Comparison of ENCODE assay signal across 9 cellular contexts in the genomic region with DNA sequence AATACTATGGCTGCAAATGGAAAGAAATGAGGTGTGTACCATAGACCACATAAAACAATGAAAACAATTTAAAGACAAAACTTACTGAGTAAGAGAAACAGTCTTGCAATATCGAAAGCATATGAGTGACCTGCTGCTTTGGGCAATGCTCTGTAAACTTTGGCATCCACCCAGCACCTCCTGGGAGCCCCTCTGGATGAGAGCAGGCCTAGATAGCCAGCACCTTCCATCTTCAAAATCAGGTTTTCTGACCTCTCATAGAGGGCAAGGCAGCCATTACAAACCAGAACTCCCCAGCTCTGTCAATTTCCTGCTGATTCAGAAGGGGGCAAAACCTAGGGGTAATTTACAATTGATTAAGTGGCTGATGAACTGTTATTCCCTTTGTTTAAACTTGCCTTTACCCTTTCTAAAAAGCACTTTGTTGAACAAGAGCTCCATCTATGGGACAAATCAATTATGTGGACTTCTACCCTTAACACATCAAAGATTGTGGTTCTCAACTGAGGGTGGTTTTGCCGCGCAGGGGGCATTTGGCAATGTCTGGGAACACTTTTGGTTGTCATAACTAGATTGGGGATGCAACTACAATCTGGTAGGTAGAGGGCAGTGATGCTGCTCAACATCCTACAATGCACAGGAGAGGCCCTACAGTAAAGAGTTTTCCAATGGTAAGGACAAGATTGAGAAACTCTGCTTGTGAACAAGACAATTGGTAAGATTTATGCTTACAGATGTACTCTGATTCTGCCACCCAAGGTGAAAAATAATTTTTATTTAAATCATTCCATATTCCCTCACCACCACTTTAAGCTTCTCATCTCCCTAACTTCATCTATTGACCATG.
DNase-seq lines count a peak whose midpoint lies in the region; ATAC-seq and TF ChIP-seq lines count a peak whose summit lies in the region.
"Had no signal": no experiment of that assay in that cellular context is flagged by ENCODE, and none has a peak within 500 bp of the region (broad histone marks: within the 10 kb centered on the region; RNA-seq: fewer than 3 reads in every experiment).

No MANE protein-coding gene starts in this region.

- H3F3A ChIP-seq in DOHH2 (ENCODE audit: control insufficient read depth, insufficient read depth): no peaks in the 10 kb centered on the region

- no peaks in the 10 kb centered on the region for H3K79me2 ChIP-seq in DOHH2 (ENCODE audit: control insufficient read depth, low read length)

- no peaks in the 10 kb centered on the region for H3K9me2 ChIP-seq in DOHH2 (replicated peaks; ENCODE audit: control insufficient read depth, low read length)

- no peak overlapping the region for H3K4me2 ChIP-seq in DOHH2 (ENCODE audit: low read length)

- intact Hi-C loops in natural killer cell (cut with micrococcal nuclease): no loop called here

- no peaks in the 10 kb centered on the region for H3K27me3 ChIP-seq in DOHH2 (ENCODE audit: control insufficient read depth, low read length)

- H3K4me3 Mint-ChIP-seq in natural killer cell: no peak overlapping the region
- no peak overlapping the region for H3K4me3 Mint-ChIP-seq in activated T-helper 17 cell treated with anti-CD3 and anti-CD28 coated beads, Interleukin-2, amount 50 U/mL, for 72 hours

- H3K4me1 Mint-ChIP-seq in natural killer cell: no peaks in the 10 kb centered on the region
- no peaks in the 10 kb centered on the region for H3K4me1 Mint-ChIP-seq in activated T-helper 17 cell treated with anti-CD3 and anti-CD28 coated beads, Interleukin-2, amount 50 U/mL, for 72 hours

- H3K4me3 ChIP-seq in DOHH2 (ENCODE audit: low read length) (no peak overlapping the region), cardiac fibroblast (replicated peaks in 1 of 2; ENCODE audit: low read depth in 2 of 2, low read length in 2 of 2) (no peak overlapping the region)

- H3K4me1 ChIP-seq in DOHH2 (ENCODE audit: control insufficient read depth, low read length): no peaks in the 10 kb centered on the region

- no peaks in the 10 kb centered on the region for H3K9me3 ChIP-seq in DOHH2 (ENCODE audit: control insufficient read depth, insufficient read depth, low read length)

- no peak overlapping the region for H3K27ac Mint-ChIP-seq in natural killer cell
- H3K27ac Mint-ChIP-seq in activated T-helper 17 cell treated with anti-CD3 and anti-CD28 coated beads, Interleukin-2, amount 50 U/mL, for 72 hours: no peak overlapping the region

- DNase-seq in NCI-H2081 treated with DMSO at 0.1 percent for 48 hours (lab: John Stamatoyannopoulos, UW) (peak; percentile 16), cardiac fibroblast (ENCODE audit: low read depth in 2 of 2) (peak; percentile 62 to 65), lung microvascular endothelial cell (ENCODE audit: low read depth in 2 of 2) (peak; percentile 60 to 69), SKM-1 treated with dmso at 0.1 percent for 144 hours (lab: John Stamatoyannopoulos, UW; ENCODE audit: unreplicated experiment) (no peak), natural killer cell (no peak)
- DNase-seq in stimulated activated naive CD4-positive, alpha-beta T cell (lab: John Stamatoyannopoulos, UW): no peak

- no peaks in the 10 kb centered on the region for H3K27me3 Mint-ChIP-seq in natural killer cell (ENCODE audit: low read depth in 2 of 2)
- H3K27me3 Mint-ChIP-seq in activated T-helper 17 cell treated with anti-CD3 and anti-CD28 coated beads, Interleukin-2, amount 50 U/mL, for 72 hours: no peaks in the 10 kb centered on the region

- H3K9me3 Mint-ChIP-seq in natural killer cell: peaks cover 21 to 29% of the 10 kb centered on the region in 2 donors
- peaks cover 23% of the 10 kb centered on the region for H3K9me3 Mint-ChIP-seq in activated T-helper 17 cell treated with anti-CD3 and anti-CD28 coated beads, Interleukin-2, amount 50 U/mL, for 72 hours

- H3K36me3 ChIP-seq in DOHH2 (ENCODE audit: control insufficient read depth, low read length): no peaks in the 10 kb centered on the region

- no peaks in the 10 kb centered on the region for H4K20me1 ChIP-seq in DOHH2 (ENCODE audit: control insufficient read depth, insufficient read depth, low read depth, low read length)

- ATAC-seq in natural killer cell: no peak
- ATAC-seq in activated T-helper 17 cell treated with anti-CD3 and anti-CD28 coated beads, Interleukin-2, amount 50 U/mL, for 72 hours (replicated peaks): no peak

- TF ChIP-seq CTCF in DOHH2 (IDR thresholded peaks at IDR 0.05; ENCODE audit: low read depth, low read length, poor library complexity, severe bottlenecking): peak; percentile 44
- peak; percentile 57 for TF ChIP-seq CTCF in cardiac fibroblast (IDR thresholded peaks at IDR 0.05; ENCODE audit: low read depth, low read length)
- TF ChIP-seq CTCF in natural killer cell (IDR thresholded peaks at IDR 0.05): no peak

- peaks cover 8% of the 10 kb centered on the region for H3K36me3 Mint-ChIP-seq in natural killer cell
- H3K36me3 Mint-ChIP-seq in activated T-helper 17 cell treated with anti-CD3 and anti-CD28 coated beads, Interleukin-2, amount 50 U/mL, for 72 hours (ENCODE audit: low read depth): no peaks in the 10 kb centered on the region

- H3K27ac ChIP-seq in DOHH2 (ENCODE audit: low read depth, low read length): no peak overlapping the region
- H3K27ac ChIP-seq: epithelial cell of prostate had no signal

Comparison
In these comparisons a context has a peak if more than half of its experiments do, and no peak if none do; other contexts are left out.
1. DNase-seq: peak in NCI-H2081 treated with DMSO at 0.1 percent for 48 hours (single experiment), cardiac fibroblast (2 of 2) and lung microvascular endothelial cell (2 of 2); none in SKM-1 treated with dmso at 0.1 percent for 144 hours (single experiment), stimulated activated naive CD4-positive, alpha-beta T cell (0 of 6) and natural killer cell (single experiment).